ENCODE assay signal across 15 cellular contexts in the genomic region with DNA sequence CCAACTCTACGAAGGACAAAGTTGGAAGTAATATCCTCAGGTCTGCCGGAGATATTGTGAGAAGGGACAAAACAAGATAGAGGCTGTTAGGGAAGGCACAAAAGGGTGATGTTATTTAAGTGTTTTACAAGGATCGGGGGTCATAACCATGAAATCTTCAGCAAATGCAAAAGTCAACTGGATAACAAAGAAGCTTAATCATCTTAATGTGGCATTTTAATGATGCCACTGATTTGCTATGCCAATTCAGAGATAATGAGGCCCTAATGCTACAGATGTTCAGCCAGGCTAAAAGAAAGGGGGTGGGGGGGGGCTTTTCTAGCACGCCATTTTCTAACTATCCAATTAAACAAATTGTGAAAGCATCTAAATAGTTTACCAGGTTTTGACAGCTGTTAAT.
DNase-seq lines count a peak whose midpoint lies in the region; ATAC-seq and TF ChIP-seq lines count a peak whose summit lies in the region.
"Had no signal": no experiment of that assay in that cellular context is flagged by ENCODE, and none has a peak within 500 bp of the region (broad histone marks: within the 10 kb centered on the region; RNA-seq: fewer than 3 reads in every experiment).

No MANE protein-coding gene starts in this region.

- POLR2A ChIA-PET in OCI-LY7 (lab: Charles Lee) = interaction anchor here (0.6 to 2.5 kb wide), 4 partner anchors 13 to 60 kb away, joined by 3 to 11 read pairs (median 4); no protein-coding TSS in a partner anchor

- H3K27me3 Mint-ChIP-seq in GM23338 (ENCODE audit: insufficient read depth, low read depth, poor library complexity) = no peaks in the 10 kb centered on the region

- H3K4me3 Mint-ChIP-seq in GM23338 = no peak overlapping the region

- 25% methylated on average over 4 of the region's 4 CpGs for WGBS in prostate gland
- 62 to 64% methylated on average over 4 of the region's 4 CpGs for WGBS in thyroid gland, 2 donors

- H3K9me3 ChIP-seq in OCI-LY7 (ENCODE audit: low read length) = no peaks in the 10 kb centered on the region
- H3K9me3 ChIP-seq in iPS-20b (ENCODE audit: insufficient read depth, low read depth, low read length) = no peaks in the 10 kb centered on the region
- H3K9me3 ChIP-seq in prostate gland = no peaks in the 10 kb centered on the region
- no peaks in the 10 kb centered on the region for H3K9me3 ChIP-seq in thyroid gland
- H3K9me3 ChIP-seq: ovary had no signal

- DNase-seq in NCI-H1092 treated with DMSO at 0.1 percent for 48 hours (lab: John Stamatoyannopoulos, UW) (peak; percentile 4), NCI-H1092 (lab: John Stamatoyannopoulos, UW) (no peak), GM23338 (ENCODE audit: low spot score) (no peak), OCI-LY7 (ENCODE audit: low spot score) (no peak), prostate gland (ENCODE audit: low spot score) (no peak), thyroid gland (no peak), putamen (ENCODE audit: low spot score) (no peak)
- DNase-seq: 8988T; amygdala; mesendoderm; MV-4-11; NK-92 treated with Interleukin-12 subunit alpha and Interleukin-12 subunit beta, amount 100 ng/mL, for 24 hours; ovary had no signal

- ATAC-seq in GM23338 = no peak

- CTCF ChIA-PET in OCI-LY7 (lab: Charles Lee; ENCODE audit: unreplicated experiment) = no interaction called here

- peaks cover 27% of the 10 kb centered on the region for H3K4me1 ChIP-seq in GM23338 (ENCODE audit: insufficient read depth)
- H3K4me1 ChIP-seq in OCI-LY7 (ENCODE audit: insufficient read depth, low read length, poor library complexity, severe bottlenecking) = peaks cover 83% of the 10 kb centered on the region
- H3K4me1 ChIP-seq in iPS-20b (ENCODE audit: insufficient read depth, low read length) = peaks cover 17% of the 10 kb centered on the region; the same call in 1 of the 2 replicates
- H3K4me1 ChIP-seq in prostate gland (replicated peaks) = no peaks in the 10 kb centered on the region
- H3K4me1 ChIP-seq in thyroid gland = peaks cover 0 to 5% of the 10 kb centered on the region in 2 donors

- no peak overlapping the region for H3K27ac ChIP-seq in GM23338 (ENCODE audit: low read depth)
- peak overlapping the region; percentile 99 for H3K27ac ChIP-seq in OCI-LY7 (ENCODE audit: low read depth, low read length, poor library complexity, severe bottlenecking)
- H3K27ac ChIP-seq in iPS-20b (ENCODE audit: low read length) = no peak overlapping the region
- H3K27ac ChIP-seq in prostate gland = no peak overlapping the region
- H3K27ac ChIP-seq in thyroid gland = no peak overlapping the region
- H3K27ac ChIP-seq: ovary, SK-N-MC had no signal

- TF ChIP-seq CTCF in GM23338 (conservative IDR thresholded peaks at IDR 0.05; ENCODE audit: low read depth in 2 of 2) (no peak), OCI-LY7 (conservative IDR thresholded peaks at IDR 0.05; ENCODE audit: low read length) (no peak), prostate gland (IDR thresholded peaks at IDR 0.05) (no peak), thyroid gland (IDR thresholded peaks at IDR 0.05) (no peak)

- H3K79me2 ChIP-seq in GM23338 (replicated peaks; ENCODE audit: insufficient read depth) (no peaks in the 10 kb centered on the region), OCI-LY7 (ENCODE audit: insufficient read depth, low read depth, low read length) (peaks cover 65% of the 10 kb centered on the region)

- H3K4me2 ChIP-seq in GM23338 (0 out of 2 replicates have a peak overlapping the region, but pooled peaks have one; percentile 4), OCI-LY7 (ENCODE audit: low read length) (peak overlapping the region; percentile 75)

- peaks cover 36% of the 10 kb centered on the region for H3K4me1 Mint-ChIP-seq in GM23338

- intact Hi-C loops in OCI-LY7 (cut with micrococcal nuclease; ENCODE audit: unreplicated experiment) (no loop called here), prostate gland (cut with DNase I) (no loop called here), thyroid gland (cut with DNase I) (no loop called here)

- no peaks in the 10 kb centered on the region for H3K27me3 ChIP-seq in GM23338 (ENCODE audit: insufficient read depth)
- H3K27me3 ChIP-seq in iPS-20b (ENCODE audit: insufficient read depth, low read length) = no peaks in the 10 kb centered on the region
- no peaks in the 10 kb centered on the region for H3K27me3 ChIP-seq in prostate gland (replicated peaks; ENCODE audit: insufficient read depth)
- no peaks in the 10 kb centered on the region for H3K27me3 ChIP-seq in thyroid gland
- H3K27me3 ChIP-seq: ovary had no signal

- no TSS peak for BruUV-seq in OCI-LY7 (replicated peaks; lab: Mats Ljungman, UMichigan)

- H3K9ac ChIP-seq in iPS-20b (ENCODE audit: low read depth, low read length) = no peak overlapping the region

- no peaks in the 10 kb centered on the region for H3K9me3 Mint-ChIP-seq in GM23338

- H3K9me2 ChIP-seq in GM23338 (ENCODE audit: insufficient read depth) (no peaks in the 10 kb centered on the region), OCI-LY7 (ENCODE audit: insufficient read depth, low read length) (no peaks in the 10 kb centered on the region)

- H3K36me3 Mint-ChIP-seq in GM23338 (ENCODE audit: low read depth) = no peaks in the 10 kb centered on the region

- TF ChIP-seq POLR2A in prostate gland (IDR thresholded peaks at IDR 0.05) (no peak), thyroid gland (IDR thresholded peaks at IDR 0.05) (no peak)

- peak overlapping the region; percentile 39 for H2AFZ ChIP-seq in GM23338
- no peak overlapping the region for H2AFZ ChIP-seq in OCI-LY7 (ENCODE audit: low read length)

- no peak overlapping the region for H3K4me3 ChIP-seq in GM23338
- H3K4me3 ChIP-seq in OCI-LY7 (ENCODE audit: low read depth, low read length, poor library complexity, severe bottlenecking) = peak overlapping the region; percentile 40
- H3K4me3 ChIP-seq in iPS-20b (ENCODE audit: low read length) = 0 out of 2 replicates have a peak overlapping the region, but pooled peaks have one; percentile 7
- no peak overlapping the region for H3K4me3 ChIP-seq in prostate gland
- no peak overlapping the region for H3K4me3 ChIP-seq in thyroid gland (replicated peaks in 1 of 3)
- H3K4me3 ChIP-seq: ovary, SK-N-MC had no signal

- peak overlapping the region; percentile 56 for H3K27ac Mint-ChIP-seq in GM23338

- H3K36me3 ChIP-seq in GM23338 (ENCODE audit: insufficient read depth) (no peaks in the 10 kb centered on the region), OCI-LY7 (ENCODE audit: insufficient read depth, low read length) (peaks cover 52% of the 10 kb centered on the region), iPS-20b (ENCODE audit: insufficient read depth, low read depth, low read length) (no peaks in the 10 kb centered on the region), prostate gland (no peaks in the 10 kb centered on the region), thyroid gland (no peaks in the 10 kb centered on the region)
- H3K36me3 ChIP-seq: ovary had no signal

- H4K20me1 ChIP-seq in GM23338 (replicated peaks; ENCODE audit: insufficient read depth) (no peaks in the 10 kb centered on the region), OCI-LY7 (ENCODE audit: insufficient read depth, low read length) (no peaks in the 10 kb centered on the region)

- H3F3A ChIP-seq in GM23338 (replicated peaks; ENCODE audit: low read depth) = no peaks in the 10 kb centered on the region

TF ChIP-seq in GM23338, 12 proteins besides CTCF, POLR2A, EP300 and RAD21 (continues in another document):
- TF ChIP-seq NANOG (IDR thresholded peaks at IDR 0.05; ENCODE audit: borderline replicate concordance) = no peak
- no peak for TF ChIP-seq CREB1 (CRISPR knock-in tag; IDR thresholded peaks at IDR 0.05; ENCODE audit: low read depth)
- TF ChIP-seq ZNF114 (CRISPR knock-in tag; IDR thresholded peaks at IDR 0.05) = no peak
- TF ChIP-seq, protein P1, sequence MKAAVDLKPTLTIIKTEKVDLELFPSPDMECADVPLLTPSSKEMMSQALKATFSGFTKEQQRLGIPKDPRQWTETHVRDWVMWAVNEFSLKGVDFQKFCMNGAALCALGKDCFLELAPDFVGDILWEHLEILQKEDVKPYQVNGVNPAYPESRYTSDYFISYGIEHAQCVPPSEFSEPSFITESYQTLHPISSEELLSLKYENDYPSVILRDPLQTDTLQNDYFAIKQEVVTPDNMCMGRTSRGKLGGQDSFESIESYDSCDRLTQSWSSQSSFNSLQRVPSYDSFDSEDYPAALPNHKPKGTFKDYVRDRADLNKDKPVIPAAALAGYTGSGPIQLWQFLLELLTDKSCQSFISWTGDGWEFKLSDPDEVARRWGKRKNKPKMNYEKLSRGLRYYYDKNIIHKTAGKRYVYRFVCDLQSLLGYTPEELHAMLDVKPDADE (IDR thresholded peaks at IDR 0.05) = no peak
- no peak for TF ChIP-seq EZH2 (IDR thresholded peaks at IDR 0.05; ENCODE audit: low read depth, unreplicated experiment)

Comparison
In these comparisons a context has a peak if more than half of its experiments do, and no peak if none do; other contexts are left out.
1. H3K4me3 ChIP-seq: peak in OCI-LY7 (single experiment) and iPS-20b (single experiment); none in GM23338 (single experiment), prostate gland (0 of 2) and thyroid gland (0 of 3).